Comparison of ENCODE assay signal across 8 cellular contexts in the genomic region with DNA sequence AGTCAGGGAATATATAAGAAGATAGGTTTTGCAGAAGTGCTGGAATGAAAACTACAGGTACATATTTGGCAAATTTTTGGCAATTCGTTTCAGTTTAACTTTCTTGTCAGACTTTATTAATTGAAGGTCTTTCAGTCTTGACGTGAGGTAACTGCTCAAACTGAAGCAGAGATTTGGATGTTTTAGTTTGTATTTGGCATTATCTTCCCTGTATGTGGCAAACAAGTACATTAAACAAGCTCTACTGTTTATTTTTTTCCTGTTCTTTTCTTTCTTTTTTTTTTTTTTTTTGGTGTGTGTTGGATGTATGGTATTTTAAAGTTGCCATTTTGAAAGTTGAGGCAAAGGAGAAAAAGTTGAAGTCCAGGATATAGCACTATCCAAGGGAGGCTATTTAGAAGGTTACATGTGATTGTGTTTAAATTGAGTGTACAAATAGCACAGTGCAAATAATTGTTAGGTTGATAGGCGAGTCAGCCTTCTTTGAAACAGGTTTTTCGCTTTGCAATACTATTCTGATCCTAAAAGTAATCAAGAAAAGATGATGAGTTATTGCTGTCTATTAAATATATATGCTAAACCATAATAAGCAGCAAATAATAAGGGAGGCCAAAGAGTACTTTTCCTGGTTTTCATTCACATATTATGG. TPM values are rescaled to one million over a fixed set of nuclear protein-coding genes. Genes with fewer than 3 reads are reported as not detected.
DNase-seq lines count a peak whose midpoint lies in the region; ATAC-seq and TF ChIP-seq lines count a peak whose summit lies in the region.

No MANE protein-coding gene starts in this region.

- H3K27me3 ChIP-seq in CD4-positive, CD25-positive, alpha-beta regulatory T cell (ENCODE audit: control insufficient read depth, insufficient read depth, low read length): no peaks in the 10 kb centered on the region
- no peaks in the 10 kb centered on the region for H3K27me3 ChIP-seq in MG63

- no peak for TF ChIP-seq CTCF in nephron (IDR thresholded peaks at IDR 0.05; ENCODE audit: unreplicated experiment in 3 of 3)

- no peaks in the 10 kb centered on the region for H3K36me3 Mint-ChIP-seq in CD4-positive, CD25-positive, alpha-beta regulatory T cell
- H3K36me3 Mint-ChIP-seq in dendritic cell treated with granulocyte-macrophage colony-stimulating factor and Interleukin-4, amounts not matched to agents 40 ng/mL and 50 ng/mL, for 4 days (ENCODE audit: low read depth): peaks cover 24% of the 10 kb centered on the region
- peaks cover 17% of the 10 kb centered on the region for H3K36me3 Mint-ChIP-seq in nephron (ENCODE audit: low read depth)

- DNase-seq in CD4-positive, CD25-positive, alpha-beta regulatory T cell: no peak
- DNase-seq in MG63: no peak
- no peak for DNase-seq in SK-N-DZ (ENCODE audit: low spot score)
- DNase-seq in stimulated activated naive CD4-positive, alpha-beta T cell (lab: John Stamatoyannopoulos, UW): no peak
- no peak for DNase-seq in NCI-H2081 treated with DMSO at 0.1 percent for 48 hours (lab: John Stamatoyannopoulos, UW)
- DNase-seq in NCI-H2081 (lab: John Stamatoyannopoulos, UW): no peak

- no peaks in the 10 kb centered on the region for H3K9me3 ChIP-seq in CD4-positive, CD25-positive, alpha-beta regulatory T cell (ENCODE audit: control insufficient read depth in 2 of 2, low read length in 2 of 2)
- no peaks in the 10 kb centered on the region for H3K9me3 ChIP-seq in MG63

- H3K4me1 ChIP-seq in CD4-positive, CD25-positive, alpha-beta regulatory T cell (ENCODE audit: control insufficient read depth, insufficient read depth, low read length, poor library complexity, severe bottlenecking): peaks cover 18% of the 10 kb centered on the region

- peaks cover 12 to 38% (median 26%) of the 10 kb centered on the region in 4 donors for H3K4me1 Mint-ChIP-seq in CD4-positive, CD25-positive, alpha-beta regulatory T cell
- peaks cover 48% of the 10 kb centered on the region for H3K4me1 Mint-ChIP-seq in dendritic cell treated with granulocyte-macrophage colony-stimulating factor and Interleukin-4, amounts not matched to agents 40 ng/mL and 50 ng/mL, for 4 days (ENCODE audit: low read depth)
- peaks cover 45% of the 10 kb centered on the region for H3K4me1 Mint-ChIP-seq in nephron

- peak overlapping the region; percentile 89 for H3K4me3 ChIP-seq in CD4-positive, CD25-positive, alpha-beta regulatory T cell (ENCODE audit: low read depth, low read length)
- H3K4me3 ChIP-seq in MG63: peak overlapping the region; percentile 59

- H3K27ac Mint-ChIP-seq in CD4-positive, CD25-positive, alpha-beta regulatory T cell: peak overlapping the region in 1 of 3 donors; percentile 87
- H3K27ac Mint-ChIP-seq in dendritic cell treated with granulocyte-macrophage colony-stimulating factor and Interleukin-4, amounts not matched to agents 40 ng/mL and 50 ng/mL, for 4 days: peak overlapping the region; percentile 90
- peak overlapping the region; percentile 47 to 91 (median 68) for H3K27ac Mint-ChIP-seq in nephron

- no peaks in the 10 kb centered on the region for H3K36me3 ChIP-seq in CD4-positive, CD25-positive, alpha-beta regulatory T cell (ENCODE audit: control insufficient read depth, insufficient read depth, low read length)
- H3K36me3 ChIP-seq in MG63: peaks cover 3% of the 10 kb centered on the region; the same call in 1 of the 2 replicates

- peak overlapping the region; percentile 88 to 94 (median 92) for H3K4me3 Mint-ChIP-seq in CD4-positive, CD25-positive, alpha-beta regulatory T cell
- peak overlapping the region; percentile 37 for H3K4me3 Mint-ChIP-seq in dendritic cell treated with granulocyte-macrophage colony-stimulating factor and Interleukin-4, amounts not matched to agents 40 ng/mL and 50 ng/mL, for 4 days
- H3K4me3 Mint-ChIP-seq in nephron: peak overlapping the region; percentile 89 to 98 (median 92)

- H3K9me3 Mint-ChIP-seq in CD4-positive, CD25-positive, alpha-beta regulatory T cell: peaks cover 0 to 2% (median 0%) of the 10 kb centered on the region in 7 donors
- no peaks in the 10 kb centered on the region for H3K9me3 Mint-ChIP-seq in dendritic cell treated with granulocyte-macrophage colony-stimulating factor and Interleukin-4, amounts not matched to agents 40 ng/mL and 50 ng/mL, for 4 days
- H3K9me3 Mint-ChIP-seq in nephron: no peaks in the 10 kb centered on the region

- no peak for ATAC-seq in CD4-positive, CD25-positive, alpha-beta regulatory T cell (ENCODE audit: low read depth in 2 of 2)

- no peak overlapping the region for H3K27ac ChIP-seq in CD4-positive, CD25-positive, alpha-beta regulatory T cell (ENCODE audit: insufficient read depth, low read length, poor library complexity, severe bottlenecking)

- peaks cover 19% of the 10 kb centered on the region for H3K27me3 Mint-ChIP-seq in CD4-positive, CD25-positive, alpha-beta regulatory T cell
- no peaks in the 10 kb centered on the region for H3K27me3 Mint-ChIP-seq in dendritic cell treated with granulocyte-macrophage colony-stimulating factor and Interleukin-4, amounts not matched to agents 40 ng/mL and 50 ng/mL, for 4 days
- H3K27me3 Mint-ChIP-seq in nephron (ENCODE audit: low read depth): peaks cover 46% of the 10 kb centered on the region

- intact Hi-C loops in dendritic cell treated with granulocyte-macrophage colony-stimulating factor and Interleukin-4, amounts not matched to agents 40 ng/mL and 50 ng/mL, for 4 days (cut with micrococcal nuclease): loop anchor here (5.0 kb wide), 1 partner anchor 117 kb away; no protein-coding TSS in a partner anchor

RNA-seq across cellular contexts. Expression of gene PBX3, which starts 2.2 kb away (rescaled TPM):
- 18.3 TPM for total RNA-seq in CD4-positive, CD25-positive, alpha-beta regulatory T cell
- polyA plus RNA-seq in CD4-positive, CD25-positive, alpha-beta regulatory T cell: 1 to 10 TPM; 3.7 to 7.7 (median 4.5) TPM
- 12.4 and 18.7 TPM in 2 replicates for total RNA-seq in MG63 (2014; rRNA removed; shearing (Covaris generic); ENCODE audit: low replicate concordance)
- 51.4 and 62.6 TPM in 2 replicates for polyA plus RNA-seq in SK-N-DZ (2014; cell fraction: cytosol; rRNA removed)
- 33.8 and 57.4 TPM in 2 replicates for polyA plus RNA-seq in SK-N-DZ (2014; cell fraction: nucleus; rRNA removed)

RNA-seq across cellular contexts. Expression of gene MAPKAP1, which starts 42.4 kb away (rescaled TPM):
- 49.7 TPM for total RNA-seq in CD4-positive, CD25-positive, alpha-beta regulatory T cell
- 10 to 100 TPM; 40.8 to 53.2 (median 46.6) TPM for polyA plus RNA-seq in CD4-positive, CD25-positive, alpha-beta regulatory T cell
- 82.7 and 91.7 TPM in 2 replicates for total RNA-seq in MG63 (2014; rRNA removed; shearing (Covaris generic); ENCODE audit: low replicate concordance)
- polyA plus RNA-seq in SK-N-DZ (2014; cell fraction: cytosol; rRNA removed): 56.8 and 57.7 TPM in 2 replicates
- 37.1 and 55.5 TPM in 2 replicates for polyA plus RNA-seq in SK-N-DZ (2014; cell fraction: nucleus; rRNA removed)

Comparison
In these comparisons a context has a peak if more than half of its experiments do, and no peak if none do; other contexts are left out.
1. H3K4me3 Mint-ChIP-seq: peak in every context shown above with its lines; median percentile 92 in CD4-positive, CD25-positive, alpha-beta regulatory T cell; 92 in nephron; 37 in dendritic cell treated with granulocyte-macrophage colony-stimulating factor and Interleukin-4, amounts not matched to agents 40 ng/mL and 50 ng/mL, for 4 days.